18 cellular contexts compared by ENCODE assay signal in the genomic region with DNA sequence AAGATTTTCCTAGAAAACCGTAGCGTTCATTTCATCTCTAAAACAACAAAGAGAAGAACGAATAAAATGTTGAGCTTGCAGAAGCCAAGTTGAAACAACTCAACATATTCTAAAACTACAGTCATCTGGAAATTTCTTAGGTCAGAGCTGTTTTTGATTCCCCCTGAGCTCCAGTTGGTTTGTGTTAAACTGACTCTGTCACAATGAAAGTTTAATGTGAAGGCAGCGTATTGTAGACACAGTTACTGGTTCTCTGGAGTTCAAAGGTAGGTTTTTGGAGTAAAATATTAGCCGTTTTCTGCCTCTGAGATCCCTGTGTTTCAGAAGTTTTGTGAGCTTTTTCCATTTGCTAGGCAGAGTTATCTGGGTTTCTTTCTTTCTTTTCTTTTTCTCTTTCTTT. TPM values are rescaled to one million over a fixed set of nuclear protein-coding genes. Genes with fewer than 3 reads are reported as not detected.
A peak's percentile ranks its signal among the peaks of the same experiment; 100 is the strongest.
DNase-seq lines count a peak whose midpoint lies in the region; ATAC-seq and TF ChIP-seq lines count a peak whose summit lies in the region.
"Had no signal": no experiment of that assay in that cellular context is flagged by ENCODE, and none has a peak within 500 bp of the region (broad histone marks: within the 10 kb centered on the region; RNA-seq: fewer than 3 reads in every experiment).

No MANE protein-coding gene starts in this region.

- H3K9ac ChIP-seq in mesenchymal stem cell (ENCODE audit: low read length) (peak overlapping the region; percentile 87), smooth muscle cell (ENCODE audit: low read depth) (no peak overlapping the region)

- H3K27ac ChIP-seq in coronary artery (peak overlapping the region; percentile 96 to 98), mesenchymal stem cell (ENCODE audit: low read length, poor library complexity, severe bottlenecking) (no peak overlapping the region), smooth muscle cell (ENCODE audit: low read depth) (no peak overlapping the region)
- H3K27ac ChIP-seq: SJSA1 had no signal

- no peak overlapping the region for H2BK12ac ChIP-seq in mesenchymal stem cell (ENCODE audit: low read length in 2 of 2)

- no peak for TF ChIP-seq CTCF in coronary artery (IDR thresholded peaks at IDR 0.05)
- no peak for TF ChIP-seq CTCF in smooth muscle cell (IDR thresholded peaks at IDR 0.05; ENCODE audit: borderline replicate concordance, insufficient read depth, poor library complexity, severe bottlenecking)

- H3K23ac ChIP-seq in mesenchymal stem cell (ENCODE audit: low read length in 2 of 2) = no peak overlapping the region

- H3K27me3 ChIP-seq in mesenchymal stem cell (ENCODE audit: control insufficient read depth in 1 of 2, insufficient read depth in 1 of 2, low read length in 2 of 2) = peaks cover 19 to 48% of the 10 kb centered on the region in 2 experiments
- H3K27me3 ChIP-seq in smooth muscle cell (ENCODE audit: low read depth) = peaks cover 65% of the 10 kb centered on the region
- H3K27me3 ChIP-seq: right lobe of liver had no signal

- H4K91ac ChIP-seq in mesenchymal stem cell (ENCODE audit: low read length) = no peak overlapping the region

- H3K4ac ChIP-seq in mesenchymal stem cell (ENCODE audit: low read depth in 1 of 2, low read length in 2 of 2) = no peak overlapping the region

- H3K4me1 ChIP-seq in mesenchymal stem cell (ENCODE audit: control insufficient read depth, insufficient read depth, low read depth, low read length) (peaks cover 13% of the 10 kb centered on the region), smooth muscle cell (ENCODE audit: low read depth) (peaks cover 12% of the 10 kb centered on the region)

- 94% methylated on average over 4 of the region's 5 CpGs for WGBS in mesenchymal stem cell
- 90% methylated on average over 5 of the region's 5 CpGs for WGBS in smooth muscle cell (ENCODE audit: low lambda C conversion rate)

- H3K9me3 ChIP-seq in mesenchymal stem cell (ENCODE audit: control insufficient read depth, low read length) = no peaks in the 10 kb centered on the region
- no peaks in the 10 kb centered on the region for H3K9me3 ChIP-seq in smooth muscle cell (replicated peaks; ENCODE audit: low read depth)
- H3K9me3 ChIP-seq: right lobe of liver, stomach had no signal

- H4K20me1 ChIP-seq in smooth muscle cell (ENCODE audit: low read depth) = no peaks in the 10 kb centered on the region

- no peak overlapping the region for H2AFZ ChIP-seq in mesenchymal stem cell (ENCODE audit: low read depth, low read length)
- H2AFZ ChIP-seq in smooth muscle cell (ENCODE audit: low read depth) = no peak overlapping the region

- H2BK15ac ChIP-seq in mesenchymal stem cell (ENCODE audit: low read depth, poor library complexity, severe bottlenecking) = no peak overlapping the region

- no peak overlapping the region for H4K8ac ChIP-seq in mesenchymal stem cell (ENCODE audit: low read length)

- H3K18ac ChIP-seq in mesenchymal stem cell (ENCODE audit: low read depth in 1 of 2, low read length in 2 of 2) = no peak overlapping the region

- no peak overlapping the region for H3K14ac ChIP-seq in mesenchymal stem cell (ENCODE audit: low read length in 2 of 2)

- no peak for ATAC-seq in HG03045 (IDR thresholded peaks at IDR 0.05; ENCODE audit: unreplicated experiment)
- ATAC-seq: left cardiac atrium had no signal

- H3K4me3 ChIP-seq in coronary artery (peak overlapping the region; percentile 84), mesenchymal stem cell (ENCODE audit: insufficient read depth in 1 of 2, low read depth in 1 of 2, low read length in 2 of 2) (peak overlapping the region in 1 of 2 experiments; percentile 63), smooth muscle cell (peak overlapping the region; percentile 59)
- H3K4me3 ChIP-seq: right lobe of liver, SJSA1 had no signal

- H3K79me2 ChIP-seq in smooth muscle cell (ENCODE audit: low read depth) = no peaks in the 10 kb centered on the region

- H3K36me3 ChIP-seq in mesenchymal stem cell (ENCODE audit: control insufficient read depth in 1 of 2, insufficient read depth in 2 of 2, low read depth in 1 of 2, low read length in 2 of 2) (peaks cover 0 to 2% of the 10 kb centered on the region in 2 experiments), smooth muscle cell (ENCODE audit: low read depth) (no peaks in the 10 kb centered on the region)
- H3K36me3 ChIP-seq: right lobe of liver, stomach had no signal

- no peaks in the 10 kb centered on the region for H3K79me1 ChIP-seq in mesenchymal stem cell (replicated peaks; ENCODE audit: low read length, poor library complexity, severe bottlenecking)

- DNase-seq in EH (ENCODE audit: low read depth) (peak; percentile 22), coronary artery (ENCODE audit: low spot score) (no peak), mesenchymal stem cell (no peak), smooth muscle cell (lab: John Stamatoyannopoulos, UW; ENCODE audit: unreplicated experiment) (no peak), dermis blood vessel endothelial cell (no peak), OCI-M2 (lab: John Stamatoyannopoulos, UW; ENCODE audit: unreplicated experiment) (no peak), glomerular visceral epithelial cell (ENCODE audit: extremely low spot score) (no peak)
- DNase-seq: activated CD8-positive, alpha-beta memory T cell treated with anti-CD3 and anti-CD28 coated beads for 24 hours; activated T-cell treated with anti-CD3 and anti-CD28 coated beads, Interleukin-2, amount 50 U/mL, for 24 hours; anterior cingulate cortex; left cardiac atrium; NCI-H510A treated with DMSO at 0.1 percent for 48 hours; right lobe of liver; stimulated activated CD4-positive, alpha-beta T cell treated with anti-CD3 and anti-CD28 coated beads, Interleukin-15, amount 100 ng/mL, for 24 hours; stomach; T-helper 1 cell had no signal

- H2AK5ac ChIP-seq in mesenchymal stem cell (ENCODE audit: low read length, severe bottlenecking) = no peak overlapping the region

- peaks cover 6% of the 10 kb centered on the region for H3F3A ChIP-seq in smooth muscle cell (ENCODE audit: low read depth)

- H3K4me2 ChIP-seq in mesenchymal stem cell (ENCODE audit: low read length, poor library complexity, severe bottlenecking) = no peak overlapping the region
- H3K4me2 ChIP-seq in smooth muscle cell = no peak overlapping the region

- no peak overlapping the region for H2BK120ac ChIP-seq in mesenchymal stem cell (ENCODE audit: low read depth, low read length)

- no peak overlapping the region for H2BK5ac ChIP-seq in mesenchymal stem cell (ENCODE audit: low read depth, low read length, poor library complexity, severe bottlenecking)

RNA-seq across cellular contexts. Expression of gene ARHGEF7, which starts 2.2 kb away (rescaled TPM):
- polyA plus RNA-seq in mesenchymal stem cell (2013, experiment 1 of 2) = 22.3 TPM
- polyA plus RNA-seq in mesenchymal stem cell (2013, experiment 2 of 2) = 22.1 TPM
- total RNA-seq in smooth muscle cell (21.9 and 32.4 TPM in 2 replicates), dermis blood vessel endothelial cell (278 and 307 TPM in 2 replicates)
- polyA plus RNA-seq in smooth muscle cell = 13.8 and 23.6 TPM in 2 replicates

Comparison
In these comparisons a context has a peak if more than half of its experiments do, and no peak if none do; other contexts are left out.
1. H3K27ac ChIP-seq: peak in coronary artery (2 of 2); none in mesenchymal stem cell (single experiment) and smooth muscle cell (single experiment).